Comparison of ENCODE assay signal across 21 cellular contexts in genomic region chr2:11612553-11613215, GRCh38. TPM values are rescaled to one million over a fixed set of nuclear protein-coding genes. Genes with fewer than 3 reads are reported as not detected.
"Had no signal": no experiment of that assay in that cellular context is flagged by ENCODE, and none has a peak within 500 bp of the region (broad histone marks: within the 10 kb centered on the region; RNA-seq: fewer than 3 reads in every experiment).

No MANE protein-coding gene starts in this region.

- H3K36me3 ChIP-seq: adrenal gland, sigmoid colon had no signal

- H3K27me3 ChIP-seq: adrenal gland, sigmoid colon had no signal

- ATAC-seq: activated T-cell treated with anti-CD3 and anti-CD28 coated beads, Interleukin-2, amount 50 U/mL, for 72 hours; stimulated activated memory B cell treated with anti-CD40 and anti-IgM and Interleukin-4, amounts not matched to agents 10 μg/mL and 1 μg/mL and 100 μg/mL, for 72 hours had no signal

- H3K4me3 ChIP-seq: adrenal gland, coronary artery, sigmoid colon had no signal

- H3K27ac ChIP-seq: adrenal gland, sigmoid colon, VCaP had no signal

- H3K9me3 ChIP-seq: adrenal gland, sigmoid colon had no signal

- H3K4me1 ChIP-seq: adrenal gland, sigmoid colon had no signal

- FAIRE-seq: frontal cortex had no signal

- DNase-seq: activated CD4-positive, alpha-beta T cell treated with anti-CD3 and anti-CD28 coated beads for 1 hour; activated CD4-positive, alpha-beta T cell treated with anti-CD3 and anti-CD28 coated beads, Interleukin-2, amount 50 U/mL, for 4 hours; activated effector memory CD4-positive, alpha-beta T cell treated with anti-CD3 and anti-CD28 coated beads, Interleukin-2, amount 50 U/mL, for 16 hours; activated T-cell treated with anti-CD3 and anti-CD28 coated beads, Interleukin-2, amount 50 U/mL, for 72 hours; islet precursor cell; sigmoid colon; stimulated activated CD4-positive, alpha-beta T cell treated with anti-CD3 and anti-CD28 coated beads, Interleukin-4, amount 100 ng/mL, for 4 hours; T-helper 2 cell had no signal

RNA-seq across cellular contexts. Expression of gene NTSR2, which starts 57.3 kb away (rescaled TPM):
- total RNA-seq: activated CD8-positive, alpha-beta memory T cell treated with anti-CD3 and anti-CD28 coated beads for 36 hours; activated T-cell treated with anti-CD3 and anti-CD28 coated beads, Interleukin-2, amount 50 U/mL, for 72 hours; left lobe of liver; lung microvascular endothelial cell; mononuclear cell; osteocyte; sigmoid colon; urinary bladder had no signal
- polyA plus RNA-seq: esophagus, neural cell had no signal
